Comparison of ENCODE assay signal across 20 cellular contexts in genomic region chr2:129374452-129374851, GRCh38.
DNase-seq lines count a peak whose midpoint lies in the region; ATAC-seq and TF ChIP-seq lines count a peak whose summit lies in the region.
"Had no signal": no experiment of that assay in that cellular context is flagged by ENCODE, and none has a peak within 500 bp of the region (broad histone marks: within the 10 kb centered on the region; RNA-seq: fewer than 3 reads in every experiment).

No MANE protein-coding gene starts in this region.

- H3K36me3 Mint-ChIP-seq in mesothelial cell of epicardium (no peaks in the 10 kb centered on the region), neural progenitor cell (no peaks in the 10 kb centered on the region)
- H3K36me3 Mint-ChIP-seq: CD4-positive, CD25-positive, alpha-beta regulatory T cell; CD8-positive, alpha-beta T cell had no signal

- no peak for ATAC-seq in stimulated activated naive CD8-positive, alpha-beta T cell treated with anti-CD3 and anti-CD28 coated beads, Interleukin-15, Interleukin-2, amounts not matched to agents 100 U/mL and 50 U/mL, for 24 hours
- ATAC-seq: A549; CD8-positive, alpha-beta T cell had no signal

- H2AFZ ChIP-seq in neural progenitor cell (replicated peaks) = no peak overlapping the region

- H3K27me3 ChIP-seq in BLaER1 treated with 17β-estradiol and CSF1 and Interleukin-3, amounts not matched to agents 10 nM and 100 nM = no peaks in the 10 kb centered on the region
- no peaks in the 10 kb centered on the region for H3K27me3 ChIP-seq in neural progenitor cell
- H3K27me3 ChIP-seq: BE2C had no signal

- 0 out of 22 replicates have a peak overlapping the region, but pooled peaks of 1 of the 11 experiments have one; percentile 4 for H3K9ac ChIP-seq in BLaER1 treated with 17β-estradiol and CSF1 and Interleukin-3, amounts not matched to agents 10 nM and 100 nM
- H3K9ac ChIP-seq in neural progenitor cell = no peak overlapping the region

- H3K9me3 Mint-ChIP-seq in mesothelial cell of epicardium (no peaks in the 10 kb centered on the region), neural progenitor cell (no peaks in the 10 kb centered on the region)
- H3K9me3 Mint-ChIP-seq: CD8-positive, alpha-beta T cell had no signal

- H4K20me1 ChIP-seq in BLaER1 treated with 17β-estradiol and CSF1 and Interleukin-3, amounts not matched to agents 10 nM and 100 nM = no peaks in the 10 kb centered on the region; a peak in 1 of 22 replicates
- no peaks in the 10 kb centered on the region for H4K20me1 ChIP-seq in neural progenitor cell (ENCODE audit: low read depth)

- peaks cover 63% of the 10 kb centered on the region for H3K4me1 Mint-ChIP-seq in mesothelial cell of epicardium
- peaks cover 3% of the 10 kb centered on the region for H3K4me1 Mint-ChIP-seq in neural progenitor cell
- H3K4me1 Mint-ChIP-seq: CD4-positive, CD25-positive, alpha-beta regulatory T cell had no signal

- peak overlapping the region; percentile 12 to 85 (median 79); a peak in 20 of 22 replicates for H3K4me2 ChIP-seq in BLaER1 treated with 17β-estradiol and CSF1 and Interleukin-3, amounts not matched to agents 10 nM and 100 nM
- H3K4me2 ChIP-seq in neural progenitor cell = no peak overlapping the region
- H3K4me2 ChIP-seq: A549 had no signal

- no peaks in the 10 kb centered on the region for H3K79me2 ChIP-seq in neural progenitor cell (ENCODE audit: low read depth)

- H3K4me3 ChIP-seq in BLaER1 treated with 17β-estradiol and CSF1 and Interleukin-3, amounts not matched to agents 10 nM and 100 nM = no peak overlapping the region
- no peak overlapping the region for H3K4me3 ChIP-seq in neural progenitor cell
- H3K4me3 ChIP-seq: A549 had no signal

- peaks cover 11 to 60% (median 44%) of the 10 kb centered on the region in 10 experiments; a peak in 18 of 20 replicates for H3K4me1 ChIP-seq in BLaER1 treated with 17β-estradiol and CSF1 and Interleukin-3, amounts not matched to agents 10 nM and 100 nM
- no peaks in the 10 kb centered on the region for H3K4me1 ChIP-seq in neural progenitor cell
- H3K4me1 ChIP-seq: A549, BE2C, Caco-2 had no signal

- TF ChIP-seq CTCF in mesothelial cell of epicardium (IDR thresholded peaks at IDR 0.05; ENCODE audit: unreplicated experiment) = no peak
- TF ChIP-seq CTCF in neural progenitor cell (IDR thresholded peaks at IDR 0.05) = no peak
- no peak for TF ChIP-seq CTCF in GM10266 (IDR thresholded peaks at IDR 0.05; ENCODE audit: control insufficient read depth, insufficient read depth, low read depth, missing control alignments)

- H3K4me3 Mint-ChIP-seq in mesothelial cell of epicardium (no peak overlapping the region), neural progenitor cell (no peak overlapping the region)
- H3K4me3 Mint-ChIP-seq: CD8-positive, alpha-beta T cell had no signal

- H3K9me3 ChIP-seq in BLaER1 treated with 17β-estradiol and CSF1 and Interleukin-3, amounts not matched to agents 10 nM and 100 nM (replicated peaks in 1 of 11) = no peaks in the 10 kb centered on the region
- no peaks in the 10 kb centered on the region for H3K9me3 ChIP-seq in neural progenitor cell (ENCODE audit: low read depth)
- H3K9me3 ChIP-seq: A549, BE2C, Caco-2 had no signal

- H3K36me3 ChIP-seq in BLaER1 treated with 17β-estradiol and CSF1 and Interleukin-3, amounts not matched to agents 10 nM and 100 nM = no peaks in the 10 kb centered on the region
- no peaks in the 10 kb centered on the region for H3K36me3 ChIP-seq in neural progenitor cell
- H3K36me3 ChIP-seq: BE2C had no signal

- H3K27ac ChIP-seq in BLaER1 treated with 17β-estradiol and CSF1 and Interleukin-3, amounts not matched to agents 10 nM and 100 nM = peak overlapping the region in 2 of 11 experiments; percentile 25 to 43; a peak in 4 of 22 replicates
- no peak overlapping the region for H3K27ac ChIP-seq in neural progenitor cell
- H3K27ac ChIP-seq: A549, C4-2B had no signal

- H3K27ac Mint-ChIP-seq in mesothelial cell of epicardium = peak overlapping the region; percentile 90
- peak overlapping the region; percentile 55 for H3K27ac Mint-ChIP-seq in neural progenitor cell
- H3K27ac Mint-ChIP-seq: CD4-positive, CD25-positive, alpha-beta regulatory T cell; CD8-positive, alpha-beta T cell had no signal

- no peaks in the 10 kb centered on the region for H3F3A ChIP-seq in neural progenitor cell (ENCODE audit: low read depth)

- no peaks in the 10 kb centered on the region for H3K27me3 Mint-ChIP-seq in mesothelial cell of epicardium (ENCODE audit: low read depth)
- peaks cover 3% of the 10 kb centered on the region for H3K27me3 Mint-ChIP-seq in neural progenitor cell (ENCODE audit: insufficient read depth, low read depth)
- H3K27me3 Mint-ChIP-seq: CD4-positive, CD25-positive, alpha-beta regulatory T cell had no signal

- DNase-seq in mesothelial cell of epicardium (ENCODE audit: low spot score in 2 of 2, unreplicated experiment in 2 of 2) = no peak
- no peak for DNase-seq in neural progenitor cell (ENCODE audit: low spot score)
- no peak for DNase-seq in GM10266 (ENCODE audit: extremely low spot score)
- no peak for DNase-seq in stimulated activated naive CD8-positive, alpha-beta T cell treated with anti-CD3 and anti-CD28 coated beads, Interleukin-15, Interleukin-2, amounts not matched to agents 100 U/mL and 50 U/mL, for 24 hours
- no peak for DNase-seq in midbrain (lab: John Stamatoyannopoulos, UW)
- DNase-seq: 8988T; ACHN; AML-193; BE2C; Caco-2; CD4-positive, CD25-positive, alpha-beta regulatory T cell; CD8-positive, alpha-beta T cell; DMS153; EL; GDM1; GOT3; HCEC 1CT had no signal
